2 cellular contexts compared by ENCODE assay signal in genomic region chr3:64220161-64220560, GRCh38.
TF ChIP-seq lines count a peak whose summit lies in the region.

No MANE protein-coding gene starts in this region.

TF ChIP-seq in SK-N-SH, 30 proteins besides CTCF, POLR2A, EP300 and RAD21 (continued from another document):
- TF ChIP-seq USF2 (IDR thresholded peaks at IDR 0.05; ENCODE audit: borderline replicate concordance, low read depth, low read length) (no peak), MXI1 (IDR thresholded peaks at IDR 0.05; ENCODE audit: low read depth, low read length) (no peak), FOXM1 (IDR thresholded peaks at IDR 0.05; ENCODE audit: low read depth) (no peak), MAX (IDR thresholded peaks at IDR 0.05; ENCODE audit: low read depth) (no peak), USF1 (IDR thresholded peaks at IDR 0.05; ENCODE audit: borderline replicate concordance, low read depth) (no peak), RXRA (IDR thresholded peaks at IDR 0.05; ENCODE audit: borderline replicate concordance, low read depth) (no peak), PBX3 (IDR thresholded peaks at IDR 0.05) (peak; percentile 35; the same call in 1 of the 2 replicates), RCOR1 (IDR thresholded peaks at IDR 0.05; ENCODE audit: low read length) (no peak), GABPA (IDR thresholded peaks at IDR 0.05; ENCODE audit: low read depth) (no peak), REST (IDR thresholded peaks at IDR 0.05; ENCODE audit: low read depth, low read length) (no peak), FOSL2 (IDR thresholded peaks at IDR 0.05; ENCODE audit: borderline replicate concordance, low read depth) (0 out of 2 replicates have a peak, but pooled peaks have one; percentile 17), ELF1 (IDR thresholded peaks at IDR 0.05) (no peak), TEAD4 (IDR thresholded peaks at IDR 0.05; ENCODE audit: borderline replicate concordance, insufficient read depth) (peak; percentile 64; the same call in 1 of the 2 replicates), SMC3 (IDR thresholded peaks at IDR 0.05; ENCODE audit: low read depth, low read length) (no peak), IRF3 (IDR thresholded peaks at IDR 0.05; ENCODE audit: low read depth, low read length) (no peak)

TF ChIP-seq in WTC11, 78 proteins besides CTCF, POLR2A, EP300 and RAD21 (continued from another document):
- TF ChIP-seq ATF3 (CRISPR knock-in tag; conservative IDR thresholded peaks at IDR 0.05) (no peak), FOXJ3 (CRISPR knock-in tag; IDR thresholded peaks at IDR 0.05; ENCODE audit: borderline replicate concordance) (no peak)
